10 cellular contexts compared by ENCODE assay signal in genomic region chr18:32468147-32468845, GRCh38. TPM values are rescaled to one million over a fixed set of nuclear protein-coding genes. Genes with fewer than 3 reads are reported as not detected.
DNase-seq lines count a peak whose midpoint lies in the region; ATAC-seq, FAIRE-seq and TF ChIP-seq lines count a peak whose summit lies in the region.
"Had no signal": no experiment of that assay in that cellular context is flagged by ENCODE, and none has a peak within 500 bp of the region (broad histone marks: within the 10 kb centered on the region; RNA-seq: fewer than 3 reads in every experiment).

No MANE protein-coding gene starts in this region.

- H3K4me3 ChIP-seq in astrocyte of the spinal cord (ENCODE audit: low read depth, low read length): peak overlapping the region; percentile 20
- H3K4me3 ChIP-seq in HepG2 (replicated peaks in 1 of 3; ENCODE audit: insufficient read depth in 1 of 3, low read depth in 2 of 3, low read length in 3 of 3): 0 out of 6 replicates have a peak overlapping the region, but pooled peaks of 1 of the 3 experiments have one; percentile 76
- H3K4me3 ChIP-seq in stomach: peak overlapping the region; percentile 71 to 92 (median 82)
- H3K4me3 ChIP-seq: K562 had no signal

- CTCF ChIA-PET in HepG2 (lab: Yijun Ruan, JAX; ENCODE audit: low intra/inter-chr PET ratio, low total read pairs): no interaction called here

- peaks cover 0 to under 1% (median 0%) of the 10 kb centered on the region in 3 donors for H3K9me3 Mint-ChIP-seq in IgD-negative memory B cell

- TF ChIP-seq POLR2A in HepG2 (IDR thresholded peaks at IDR 0.05; ENCODE audit: insufficient read depth in 1 of 2, low read depth in 2 of 2, low read length in 2 of 2): no peak
- no peak for TF ChIP-seq POLR2A in stomach (IDR thresholded peaks at IDR 0.05)

- H3K27me3 ChIP-seq in HepG2 (ENCODE audit: control insufficient read depth in 1 of 2, insufficient read depth in 2 of 2, low read length in 2 of 2) (no peaks in the 10 kb centered on the region; a peak in 2 of 5 replicates), stomach (no peaks in the 10 kb centered on the region)

- intact Hi-C loops in HepG2 (cut with micrococcal nuclease; ENCODE audit: unreplicated experiment) (no loop called here), stomach (cut with DNase I; ENCODE audit: low total_unique reads) (no loop called here)

- TF ChIP-seq CTCF in astrocyte of the spinal cord (IDR thresholded peaks at IDR 0.05; ENCODE audit: low read depth, low read length): no peak
- no peak for TF ChIP-seq CTCF in HepG2 (CRISPR knock-in tag; IDR thresholded peaks at IDR 0.05)
- no peak for TF ChIP-seq CTCF in stomach (IDR thresholded peaks at IDR 0.05)

- H3K9me3 ChIP-seq in HepG2 (ENCODE audit: low read length) (no peaks in the 10 kb centered on the region), stomach (no peaks in the 10 kb centered on the region)

- H3K4me1 ChIP-seq in HepG2 (ENCODE audit: insufficient read depth, low read length) (peaks cover 25% of the 10 kb centered on the region), stomach (peaks cover 8 to 52% (median 31%) of the 10 kb centered on the region in 4 donors)

- WGBS in HepG2 (ENCODE audit: low lambda C conversion rate): 80% methylated on average over 3 of the region's 3 CpGs
- 12 to 21% (median 20%) methylated on average over 3 of the region's 3 CpGs for WGBS in stomach, 5 donors

- no TSS peak for BruUV-seq in HepG2 (replicated peaks; lab: Mats Ljungman, UMichigan)

- no peak for DNase-seq in astrocyte of the spinal cord (ENCODE audit: low read depth, low spot score)
- no peak for DNase-seq in HepG2 (ENCODE audit: low spot score)
- DNase-seq in stomach: no peak
- no peak for DNase-seq in T-helper 2 cell
- no peak for DNase-seq in activated gamma-delta T cell treated with Interleukin-2 at 50 U/mL for 16 hours

- peaks cover 2% of the 10 kb centered on the region for H3K36me3 Mint-ChIP-seq in IgD-negative memory B cell

- peak overlapping the region; percentile 65 for H3K4me2 ChIP-seq in HepG2 (ENCODE audit: low read depth, low read length)

- H3K27ac Mint-ChIP-seq in IgD-negative memory B cell: no peak overlapping the region

- TF ChIP-seq EP300 in HepG2 (IDR thresholded peaks at IDR 0.05; ENCODE audit: low read depth in 2 of 2, low read length in 2 of 2): no peak
- no peak for TF ChIP-seq EP300 in HepG2 (CRISPR knock-in tag; IDR thresholded peaks at IDR 0.05; ENCODE audit: borderline replicate concordance)
- no peak for TF ChIP-seq EP300 in stomach (IDR thresholded peaks at IDR 0.05)

- in situ Hi-C loops in astrocyte of the spinal cord (cut with HindIII; ENCODE audit: low sequenced_read_pairs) (no loop called here), HepG2 (cut with HindIII; ENCODE audit: extremely low pct_ligation_motif_present, low pct_unique_long_range_greater_than_20kb) (no loop called here)

- H3K79me2 ChIP-seq in HepG2 (ENCODE audit: insufficient read depth, low read length): peaks cover 19% of the 10 kb centered on the region

- no peak overlapping the region for H2AFZ ChIP-seq in HepG2 (ENCODE audit: low read length)

- no peak for TF ChIP-seq RAD21 in HepG2 (CRISPR knock-in tag; IDR thresholded peaks at IDR 0.05)

- no peaks in the 10 kb centered on the region for H4K20me1 ChIP-seq in HepG2 (ENCODE audit: insufficient read depth, low read length)

- H3K27ac ChIP-seq in HepG2 (ENCODE audit: extremely low read length, insufficient read depth, low read length) (no peak overlapping the region), stomach (peak overlapping the region in 4 of 5 donors; percentile 86 to 94 (median 91))

- peak overlapping the region in 3 of 4 donors; percentile 23 to 81 (median 70) for H3K4me3 Mint-ChIP-seq in IgD-negative memory B cell

- no peak for ATAC-seq in HepG2
- ATAC-seq in esophagus mucosa: no peak
- ATAC-seq in HG02610 (IDR thresholded peaks at IDR 0.05; ENCODE audit: unreplicated experiment): no peak
- ATAC-seq: K562 had no signal

- POLR2A ChIA-PET in HepG2 (lab: Yijun Ruan, JAX): no interaction called here

- H3K36me3 ChIP-seq in HepG2 (replicated peaks in 1 of 2; ENCODE audit: control insufficient read depth in 1 of 2, insufficient read depth in 2 of 2, low read length in 2 of 2): no peaks in the 10 kb centered on the region
- no peaks in the 10 kb centered on the region for H3K36me3 ChIP-seq in stomach

- H3K27me3 Mint-ChIP-seq in IgD-negative memory B cell: peaks cover 46% of the 10 kb centered on the region

- no peak for FAIRE-seq in HepG2 (lab: Jason Lieb, UNC)
- FAIRE-seq: K562 had no signal

- H3K9ac ChIP-seq in HepG2 (ENCODE audit: insufficient read depth, low read depth, low read length): no peak overlapping the region; the same call in 1 of the 2 replicates
- H3K9ac ChIP-seq: parathyroid adenoma had no signal

- peaks cover 14 to 29% (median 15%) of the 10 kb centered on the region in 3 donors for H3K4me1 Mint-ChIP-seq in IgD-negative memory B cell

TF ChIP-seq in HepG2, 621 proteins besides CTCF, POLR2A, EP300 and RAD21:
- TF ChIP-seq TFAP4 (IDR thresholded peaks at IDR 0.05; ENCODE audit: borderline replicate concordance, low read depth) (no peak), NRL (CRISPR knock-in tag; IDR thresholded peaks at IDR 0.05; ENCODE audit: borderline replicate concordance) (no peak), ZNF510 (CRISPR knock-in tag; IDR thresholded peaks at IDR 0.05; ENCODE audit: low read depth) (no peak), ZNF230 (CRISPR knock-in tag; IDR thresholded peaks at IDR 0.05) (no peak), ZNF766 (CRISPR knock-in tag; IDR thresholded peaks at IDR 0.05; ENCODE audit: borderline replicate concordance) (no peak), AHR (CRISPR knock-in tag; IDR thresholded peaks at IDR 0.05) (no peak)

RNA-seq across cellular contexts. Expression of gene GAREM1, which starts 2.4 kb away (rescaled TPM):
- polyA plus RNA-seq in IgD-negative memory B cell: not detected
- 2.9 TPM in 2 replicates for total RNA-seq in HepG2 (2016; rRNA removed; fragmentation: Illumina TruSeq; extraction: Trizol)
- total RNA-seq in HepG2 (2016; cell fraction: cytosol; rRNA removed; fragmentation: Illumina TruSeq; extraction: Trizol; ENCODE audit: low read depth): 0.79 and 1.1 TPM in 2 replicates
- total RNA-seq in HepG2 (2016; cell fraction: insoluble cytoplasmic fraction; rRNA removed; fragmentation: Illumina TruSeq; extraction: Trizol): 2.4 and 2.5 TPM in 2 replicates
- total RNA-seq in HepG2 (2016; cell fraction: membrane; rRNA removed; fragmentation: Illumina TruSeq; extraction: Trizol): 1.6 and 1.8 TPM in 2 replicates
- total RNA-seq in HepG2 (2016; cell fraction: nucleus; rRNA removed; fragmentation: Illumina TruSeq; extraction: Trizol): 2.2 and 2.3 TPM in 2 replicates
- polyA plus RNA-seq in HepG2 (2011; rRNA removed): 2.5 and 3.2 TPM in 2 replicates
- polyA plus RNA-seq in HepG2 (2011; cell fraction: cytosol; rRNA removed): 2.3 and 2.8 TPM in 2 replicates
- 2.6 and 2.8 TPM in 2 replicates for polyA plus RNA-seq in HepG2 (2011; cell fraction: nucleus; rRNA removed)
- 2.8 and 4.1 TPM in 2 replicates for polyA plus RNA-seq in HepG2 (2012)
- 0.26 and 0.29 TPM in 2 replicates for polyA plus RNA-seq in HepG2 (2016; cell fraction: cytosol; fragmentation: Illumina TruSeq; extraction: Trizol; ENCODE audit: low read depth)
- 1.8 and 3.3 TPM in 2 replicates for polyA plus RNA-seq in HepG2 (2016; cell fraction: insoluble cytoplasmic fraction; fragmentation: Illumina TruSeq; extraction: Trizol; ENCODE audit: low read depth)
- 0.69 and 0.95 TPM in 2 replicates for polyA plus RNA-seq in HepG2 (2016; cell fraction: membrane; fragmentation: Illumina TruSeq; extraction: Trizol; ENCODE audit: low read depth)
- polyA plus RNA-seq in HepG2 (2016; cell fraction: nucleus; fragmentation: Illumina TruSeq; extraction: Trizol; ENCODE audit: insufficient read depth, low read depth): 1.7 TPM in 2 replicates
- 7.1 and 11.2 TPM in 2 replicates for polyA minus RNA-seq in HepG2 (2011; rRNA and poly(A)+ RNA removed; ENCODE audit: low replicate concordance)
- polyA minus RNA-seq in HepG2 (2011; cell fraction: cytosol; rRNA and poly(A)+ RNA removed): 3.2 and 4.7 TPM in 2 replicates
- 4.9 and 6.1 TPM in 2 replicates for polyA minus RNA-seq in HepG2 (2011; cell fraction: nucleus; rRNA and poly(A)+ RNA removed)
- total RNA-seq in stomach: 10 to 100 TPM in 4 of 5 donors, 1 to 10 TPM in 1; 5.2 to 60.3 (median 32.9) TPM
- 10 to 100 TPM in 1 of 3 donors, 1 to 10 TPM in 2; 2.5 to 13.7 (median 4.1) TPM for polyA plus RNA-seq in stomach
- 22.9 TPM for total RNA-seq in esophagus mucosa
